Comparison of ENCODE assay signal across 2 cellular contexts in the genomic region with DNA sequence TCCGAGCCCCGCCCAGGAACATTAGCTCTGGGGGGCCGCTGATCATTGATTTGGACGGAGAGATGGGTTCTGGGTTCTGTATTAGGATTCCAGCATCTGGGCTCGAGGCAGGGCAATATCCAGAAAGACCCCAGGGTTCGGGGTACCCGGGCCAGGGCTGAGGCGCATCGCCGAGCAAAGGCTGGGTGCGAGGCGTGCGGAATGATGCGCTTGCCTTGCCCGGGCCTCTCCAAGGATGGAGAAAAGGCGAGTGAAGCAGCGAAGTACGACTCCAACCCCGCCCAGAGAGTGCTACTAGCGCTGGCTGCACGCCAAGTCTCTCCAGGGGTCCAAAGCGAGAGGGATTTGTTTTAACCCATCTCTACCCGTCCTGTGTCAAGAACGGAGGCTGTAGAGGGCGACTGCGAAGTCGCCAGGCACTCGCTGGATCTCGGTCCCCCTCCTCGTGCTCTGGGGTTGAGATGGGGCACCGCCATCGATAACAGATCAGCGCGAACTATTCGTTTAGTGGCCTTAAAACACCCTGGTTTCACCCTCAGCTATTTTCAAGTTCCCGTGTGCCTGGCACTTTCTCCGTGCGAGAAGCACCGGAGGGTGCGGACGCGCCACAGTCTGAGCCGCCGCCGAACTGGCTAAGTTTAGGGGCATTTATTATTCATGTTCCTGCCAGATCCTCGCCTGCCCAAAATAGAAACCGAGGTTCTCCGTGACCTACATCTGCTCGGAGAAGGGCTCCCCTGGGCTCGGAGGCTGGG.
TF ChIP-seq lines count a peak whose summit lies in the region.

No MANE protein-coding gene starts in this region.

TF ChIP-seq in SK-N-SH, 30 proteins besides CTCF, POLR2A, EP300 and RAD21 (continued from another document):
- TF ChIP-seq, protein P1, sequence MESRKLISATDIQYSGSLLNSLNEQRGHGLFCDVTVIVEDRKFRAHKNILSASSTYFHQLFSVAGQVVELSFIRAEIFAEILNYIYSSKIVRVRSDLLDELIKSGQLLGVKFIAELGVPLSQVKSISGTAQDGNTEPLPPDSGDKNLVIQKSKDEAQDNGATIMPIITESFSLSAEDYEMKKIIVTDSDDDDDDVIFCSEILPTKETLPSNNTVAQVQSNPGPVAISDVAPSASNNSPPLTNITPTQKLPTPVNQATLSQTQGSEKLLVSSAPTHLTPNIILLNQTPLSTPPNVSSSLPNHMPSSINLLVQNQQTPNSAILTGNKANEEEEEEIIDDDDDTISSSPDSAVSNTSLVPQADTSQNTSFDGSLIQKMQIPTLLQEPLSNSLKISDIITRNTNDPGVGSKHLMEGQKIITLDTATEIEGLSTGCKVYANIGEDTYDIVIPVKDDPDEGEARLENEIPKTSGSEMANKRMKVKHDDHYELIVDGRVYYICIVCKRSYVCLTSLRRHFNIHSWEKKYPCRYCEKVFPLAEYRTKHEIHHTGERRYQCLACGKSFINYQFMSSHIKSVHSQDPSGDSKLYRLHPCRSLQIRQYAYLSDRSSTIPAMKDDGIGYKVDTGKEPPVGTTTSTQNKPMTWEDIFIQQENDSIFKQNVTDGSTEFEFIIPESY (IDR thresholded peaks at IDR 0.05; ENCODE audit: borderline replicate concordance, low read depth) = no peak
- no peak for TF ChIP-seq FOXJ3 (CRISPR knock-in tag; IDR thresholded peaks at IDR 0.05)

TF ChIP-seq in SK-N-SH treated with all-trans-retinoic acid at 6 μM for 48 hours, 23 proteins besides CTCF, POLR2A, EP300 and RAD21 (continued from another document):
- TF ChIP-seq, protein P2, sequence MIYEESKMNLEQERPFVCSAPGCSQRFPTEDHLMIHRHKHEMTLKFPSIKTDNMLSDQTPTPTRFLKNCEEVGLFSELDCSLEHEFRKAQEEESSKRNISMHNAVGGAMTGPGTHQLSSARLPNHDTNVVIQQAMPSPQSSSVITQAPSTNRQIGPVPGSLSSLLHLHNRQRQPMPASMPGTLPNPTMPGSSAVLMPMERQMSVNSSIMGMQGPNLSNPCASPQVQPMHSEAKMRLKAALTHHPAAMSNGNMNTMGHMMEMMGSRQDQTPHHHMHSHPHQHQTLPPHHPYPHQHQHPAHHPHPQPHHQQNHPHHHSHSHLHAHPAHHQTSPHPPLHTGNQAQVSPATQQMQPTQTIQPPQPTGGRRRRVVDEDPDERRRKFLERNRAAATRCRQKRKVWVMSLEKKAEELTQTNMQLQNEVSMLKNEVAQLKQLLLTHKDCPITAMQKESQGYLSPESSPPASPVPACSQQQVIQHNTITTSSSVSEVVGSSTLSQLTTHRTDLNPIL (CRISPR knock-in tag; IDR thresholded peaks at IDR 0.05; ENCODE audit: low read depth) = no peak
- TF ChIP-seq TOX (CRISPR knock-in tag; IDR thresholded peaks at IDR 0.05; ENCODE audit: borderline replicate concordance) = no peak
- no peak for TF ChIP-seq ZNF70 (CRISPR knock-in tag; IDR thresholded peaks at IDR 0.05)
- TF ChIP-seq, protein P3, sequence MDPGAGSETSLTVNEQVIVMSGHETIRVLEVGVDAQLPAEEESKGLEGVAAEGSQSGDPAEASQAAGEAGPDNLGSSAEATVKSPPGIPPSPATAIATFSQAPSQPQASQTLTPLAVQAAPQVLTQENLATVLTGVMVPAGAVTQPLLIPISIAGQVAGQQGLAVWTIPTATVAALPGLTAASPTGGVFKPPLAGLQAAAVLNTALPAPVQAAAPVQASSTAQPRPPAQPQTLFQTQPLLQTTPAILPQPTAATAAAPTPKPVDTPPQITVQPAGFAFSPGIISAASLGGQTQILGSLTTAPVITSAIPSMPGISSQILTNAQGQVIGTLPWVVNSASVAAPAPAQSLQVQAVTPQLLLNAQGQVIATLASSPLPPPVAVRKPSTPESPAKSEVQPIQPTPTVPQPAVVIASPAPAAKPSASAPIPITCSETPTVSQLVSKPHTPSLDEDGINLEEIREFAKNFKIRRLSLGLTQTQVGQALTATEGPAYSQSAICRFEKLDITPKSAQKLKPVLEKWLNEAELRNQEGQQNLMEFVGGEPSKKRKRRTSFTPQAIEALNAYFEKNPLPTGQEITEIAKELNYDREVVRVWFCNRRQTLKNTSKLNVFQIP (CRISPR knock-in tag; IDR thresholded peaks at IDR 0.05; ENCODE audit: borderline replicate concordance, low read depth) = no peak
- TF ChIP-seq OSR1 (CRISPR knock-in tag; IDR thresholded peaks at IDR 0.05) = no peak
- TF ChIP-seq GLIS3 (CRISPR knock-in tag; IDR thresholded peaks at IDR 0.05) = no peak
- TF ChIP-seq ZFP30 (CRISPR knock-in tag; IDR thresholded peaks at IDR 0.05) = no peak
